15 cellular contexts compared by ENCODE assay signal in genomic region chr6:15301179-15302006, GRCh38. TPM values are rescaled to one million over a fixed set of nuclear protein-coding genes. Genes with fewer than 3 reads are reported as not detected.
A peak's percentile ranks its signal among the peaks of the same experiment; 100 is the strongest.
DNase-seq lines count a peak whose midpoint lies in the region; ATAC-seq and TF ChIP-seq lines count a peak whose summit lies in the region.
"Had no signal": no experiment of that assay in that cellular context is flagged by ENCODE, and none has a peak within 500 bp of the region (broad histone marks: within the 10 kb centered on the region; RNA-seq: fewer than 3 reads in every experiment).

No MANE protein-coding gene starts in this region.

- no peak overlapping the region for H3K27ac ChIP-seq in dorsolateral prefrontal cortex
- H3K27ac ChIP-seq: parathyroid adenoma, tibial artery had no signal

- H3K36me3 Mint-ChIP-seq in activated naive CD4-positive, alpha-beta T cell treated with anti-CD3 and anti-CD28 coated beads for 36 hours (ENCODE audit: low read depth) = peaks cover 6% of the 10 kb centered on the region
- H3K36me3 Mint-ChIP-seq in activated naive CD4-positive, alpha-beta T cell treated with anti-CD3 and anti-CD28 coated beads, Interleukin-2, amount 50 U/mL, for 72 hours = peaks cover 9 to 19% of the 10 kb centered on the region in 2 donors
- H3K36me3 Mint-ChIP-seq in stimulated activated naive CD8-positive, alpha-beta T cell treated with anti-CD3 and anti-CD28 coated beads, Interleukin-15, Interleukin-2, amounts not matched to agents 100 ng/mL and 50 ng/mL, for 24 hours (ENCODE audit: low read depth) = peaks cover 22% of the 10 kb centered on the region

- H3K4me3 Mint-ChIP-seq in activated naive CD4-positive, alpha-beta T cell treated with anti-CD3 and anti-CD28 coated beads for 36 hours = no peak overlapping the region
- H3K4me3 Mint-ChIP-seq in stimulated activated naive CD8-positive, alpha-beta T cell treated with anti-CD3 and anti-CD28 coated beads, Interleukin-15, Interleukin-2, amounts not matched to agents 100 ng/mL and 50 ng/mL, for 24 hours = peak overlapping the region; percentile 46

- H3K27ac Mint-ChIP-seq in activated naive CD4-positive, alpha-beta T cell treated with anti-CD3 and anti-CD28 coated beads for 36 hours = peak overlapping the region; percentile 64
- H3K27ac Mint-ChIP-seq in activated naive CD4-positive, alpha-beta T cell treated with anti-CD3 and anti-CD28 coated beads, Interleukin-2, amount 50 U/mL, for 72 hours = peak overlapping the region; percentile 71 to 88
- peak overlapping the region; percentile 89 for H3K27ac Mint-ChIP-seq in stimulated activated naive CD8-positive, alpha-beta T cell treated with anti-CD3 and anti-CD28 coated beads, Interleukin-15, Interleukin-2, amounts not matched to agents 100 ng/mL and 50 ng/mL, for 24 hours

- no peaks in the 10 kb centered on the region for H3K27me3 Mint-ChIP-seq in activated naive CD4-positive, alpha-beta T cell treated with anti-CD3 and anti-CD28 coated beads for 36 hours (ENCODE audit: low read depth)
- H3K27me3 Mint-ChIP-seq in stimulated activated naive CD8-positive, alpha-beta T cell treated with anti-CD3 and anti-CD28 coated beads, Interleukin-15, Interleukin-2, amounts not matched to agents 100 ng/mL and 50 ng/mL, for 24 hours = no peaks in the 10 kb centered on the region

- H3K9me3 Mint-ChIP-seq in activated naive CD4-positive, alpha-beta T cell treated with anti-CD3 and anti-CD28 coated beads for 36 hours = no peaks in the 10 kb centered on the region
- H3K9me3 Mint-ChIP-seq in activated naive CD4-positive, alpha-beta T cell treated with anti-CD3 and anti-CD28 coated beads, Interleukin-2, amount 50 U/mL, for 72 hours = no peaks in the 10 kb centered on the region
- H3K9me3 Mint-ChIP-seq in stimulated activated naive CD8-positive, alpha-beta T cell treated with anti-CD3 and anti-CD28 coated beads, Interleukin-15, Interleukin-2, amounts not matched to agents 100 ng/mL and 50 ng/mL, for 24 hours = no peaks in the 10 kb centered on the region

- no peaks in the 10 kb centered on the region for H3K27me3 ChIP-seq in dorsolateral prefrontal cortex
- H3K27me3 ChIP-seq: tibial artery had no signal

- CTCF ChIA-PET in activated naive CD4-positive, alpha-beta T cell treated with anti-CD3 and anti-CD28 coated beads for 36 hours (lab: Charles Lee) = interaction anchor here (0.6 to 1.3 kb wide), 4 partner anchors 19 to 424 kb away, joined by 3 to 5 read pairs (median 3); no protein-coding TSS in a partner anchor

- H3K4me1 Mint-ChIP-seq in activated naive CD4-positive, alpha-beta T cell treated with anti-CD3 and anti-CD28 coated beads for 36 hours (ENCODE audit: low read depth) = peaks cover 86% of the 10 kb centered on the region
- H3K4me1 Mint-ChIP-seq in stimulated activated naive CD8-positive, alpha-beta T cell treated with anti-CD3 and anti-CD28 coated beads, Interleukin-15, Interleukin-2, amounts not matched to agents 100 ng/mL and 50 ng/mL, for 24 hours (ENCODE audit: low read depth) = peaks cover 92% of the 10 kb centered on the region

- no peak for DNase-seq in activated naive CD4-positive, alpha-beta T cell treated with anti-CD3 and anti-CD28 coated beads for 36 hours
- DNase-seq in activated naive CD4-positive, alpha-beta T cell treated with anti-CD3 and anti-CD28 coated beads, Interleukin-2, amount 50 U/mL, for 16 hours = no peak
- no peak for DNase-seq in activated naive CD4-positive, alpha-beta T cell treated with anti-CD3 and anti-CD28 coated beads, Interleukin-2, amount 50 U/mL, for 72 hours (ENCODE audit: low spot score in 2 of 2)
- DNase-seq in ureter (ENCODE audit: low spot score) (no peak), superior temporal gyrus (ENCODE audit: extremely low spot score) (no peak), dorsolateral prefrontal cortex (no peak)
- DNase-seq: DMS 273 treated with DMSO at 0.1 percent for 48 hours, head of caudate nucleus, kidney glomerular epithelial cell, NCI-H1694 treated with DMSO at 0.1 percent for 48 hours, NCI-H526 treated with DMSO at 0.1 percent for 48 hours, tibial artery had no signal

- H3K4me3 ChIP-seq in dorsolateral prefrontal cortex = no peak overlapping the region
- H3K4me3 ChIP-seq: tibial artery had no signal

- no peak for TF ChIP-seq CTCF in dorsolateral prefrontal cortex (IDR thresholded peaks at IDR 0.05 in 54 of 56, conservative IDR thresholded peaks at IDR 0.05 in 2 of 56; ENCODE audit: low read depth in 1 of 56, partially characterized antibody in 56 of 56)

- intact Hi-C loops in activated naive CD4-positive, alpha-beta T cell treated with anti-CD3 and anti-CD28 coated beads for 36 hours (cut with micrococcal nuclease) = loop anchor here (1.0 to 5.0 kb wide), 6 partner anchors 16 to 569 kb away; no protein-coding TSS in a partner anchor
- intact Hi-C loops in dorsolateral prefrontal cortex (cut with DNase I) = no loop called here

- ATAC-seq in HG03378 (IDR thresholded peaks at IDR 0.05; ENCODE audit: unreplicated experiment) = peak; percentile 28
- peak; percentile 70 to 76 for ATAC-seq in activated naive CD4-positive, alpha-beta T cell treated with anti-CD3 and anti-CD28 coated beads, Interleukin-2, amount 50 U/mL, for 72 hours

RNA-seq across cellular contexts. Expression of gene JARID2, which starts 55.5 kb away (rescaled TPM):
- total RNA-seq in activated naive CD4-positive, alpha-beta T cell treated with anti-CD3 and anti-CD28 coated beads for 36 hours = 10 to 100 TPM; 26.6 to 27.7 TPM
- total RNA-seq in activated naive CD4-positive, alpha-beta T cell treated with anti-CD3 and anti-CD28 coated beads, Interleukin-2, amount 50 U/mL, for 72 hours = 10 to 100 TPM; 35.3 to 36.3 TPM
- 17.5 TPM for total RNA-seq in ureter
- 10 to 100 TPM; 14.2 to 26.7 (median 20.5) TPM for total RNA-seq in dorsolateral prefrontal cortex
